In the genomic region with DNA sequence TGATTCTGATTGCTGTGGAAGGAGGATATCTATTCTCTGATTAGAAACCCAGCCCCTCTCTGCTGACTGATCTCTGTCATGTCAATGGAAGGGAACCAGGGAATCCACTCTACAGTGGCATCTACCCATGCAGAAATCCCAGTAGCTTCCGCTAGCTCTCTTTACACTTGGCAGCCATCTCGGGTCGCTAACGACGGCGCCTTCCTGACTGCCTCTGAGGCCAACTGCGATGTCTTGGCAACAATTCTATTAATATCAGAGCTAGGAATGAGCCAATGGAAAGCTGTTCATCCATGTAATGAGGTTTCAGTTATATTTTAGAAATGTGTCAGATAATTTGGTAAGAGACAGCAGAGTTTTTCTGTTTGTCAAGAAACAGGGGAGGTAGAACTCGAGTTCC, we compare ENCODE assay signal across 23 cellular contexts.
DNase-seq lines count a peak whose midpoint lies in the region; TF ChIP-seq lines count a peak whose summit lies in the region.
"Had no signal": no experiment of that assay in that cellular context is flagged by ENCODE, and none has a peak within 500 bp of the region (broad histone marks: within the 10 kb centered on the region; RNA-seq: fewer than 3 reads in every experiment).

No MANE protein-coding gene starts in this region.

- H3K4me3 ChIP-seq in mammary epithelial cell (replicated peaks in 1 of 3; ENCODE audit: insufficient read depth in 1 of 3, low read depth in 2 of 3, low read length in 3 of 3): no peak overlapping the region
- H3K4me3 ChIP-seq: GM12878, GM23338, Peyer's patch had no signal

- no peaks in the 10 kb centered on the region for H4K20me1 ChIP-seq in mammary epithelial cell (ENCODE audit: insufficient read depth, low read length)

- no peak overlapping the region for H3K27ac ChIP-seq in mammary epithelial cell (ENCODE audit: insufficient read depth, low read depth, low read length)
- H3K27ac ChIP-seq: Peyer's patch had no signal

- WGBS in mammary epithelial cell (ENCODE audit: low coverage, missing lambda C conversion rate): 68% methylated on average over 8 of the region's 8 CpGs

- BruUV-seq in mammary epithelial cell (replicated peaks; lab: Mats Ljungman, UMichigan): no TSS peak

- no peak overlapping the region for H3K4me2 ChIP-seq in mammary epithelial cell (ENCODE audit: insufficient read depth, low read depth, low read length)
- H3K4me2 ChIP-seq: GM23338 had no signal

- no peaks in the 10 kb centered on the region for H3K79me2 ChIP-seq in mammary epithelial cell (ENCODE audit: insufficient read depth, low read length)

- no peaks in the 10 kb centered on the region for H3K9me3 ChIP-seq in mammary epithelial cell (replicated peaks; ENCODE audit: insufficient read depth, low read length)
- H3K9me3 ChIP-seq: BE2C, Peyer's patch had no signal

- no peak overlapping the region for H3K9ac ChIP-seq in mammary epithelial cell (ENCODE audit: insufficient read depth, low read length)

- CTCF ChIA-PET in mammary epithelial cell (lab: Charles Lee; ENCODE audit: low non-redundant PET): no interaction called here

- no peak overlapping the region for H2AFZ ChIP-seq in mammary epithelial cell (ENCODE audit: low read depth, low read length)
- H2AFZ ChIP-seq: GM23338 had no signal

- peak; percentile 3 for DNase-seq in COR-L47 (lab: John Stamatoyannopoulos, UW)
- peak; percentile 92 for DNase-seq in G401 (ENCODE audit: low spot score)
- DNase-seq in NCI-H2029 treated with DMSO at 0.1 percent for 48 hours (lab: John Stamatoyannopoulos, UW): peak; percentile 23
- peak; percentile 90 for DNase-seq in cerebellar cortex (ENCODE audit: low spot score)
- DNase-seq in D341Med (ENCODE audit: low spot score): no peak
- DNase-seq in mammary epithelial cell: no peak
- DNase-seq in 8988T: no peak
- DNase-seq: ACHN; BE2C; CD8-positive, alpha-beta memory T cell; GDM1; HCEC 1CT; KBM-7; MV-4-11; NCI-H1417; NCI-H187; NCI-H526 treated with DMSO at 0.1 percent for 48 hours; OCI-M1; Peyer's patch; SHP77 treated with DMSO at 0.1 percent for 48 hours; T-helper 1 cell had no signal

- TF ChIP-seq CTCF in mammary epithelial cell (conservative IDR thresholded peaks at IDR 0.05 in 1 of 2, IDR thresholded peaks at IDR 0.05 in 1 of 2; ENCODE audit: extremely low read depth in 1 of 2, insufficient read depth in 1 of 2, low read depth in 1 of 2, low read length in 2 of 2): no peak

- H3K36me3 ChIP-seq in mammary epithelial cell (ENCODE audit: insufficient read depth, low read length): no peaks in the 10 kb centered on the region
- H3K36me3 ChIP-seq: BE2C, Peyer's patch had no signal

- H3K4me1 ChIP-seq in mammary epithelial cell (ENCODE audit: insufficient read depth, low read length): no peaks in the 10 kb centered on the region
- H3K4me1 ChIP-seq: BE2C had no signal

- in situ Hi-C loops in G401 (cut with HindIII; ENCODE audit: low sequenced_read_pairs): no loop called here
- in situ Hi-C loops in mammary epithelial cell (cut with MboI; ENCODE audit: low sequenced_read_pairs in 2 of 2): no loop called here

- H3K27me3 ChIP-seq in mammary epithelial cell (ENCODE audit: insufficient read depth, low read length): no peaks in the 10 kb centered on the region
- H3K27me3 ChIP-seq: BE2C, Peyer's patch had no signal

- dilution Hi-C loops in mammary epithelial cell (cut with HindIII; ENCODE audit: low sequenced_read_pairs): no loop called here

- intact Hi-C loops in mammary epithelial cell (cut with micrococcal nuclease): no loop called here

Comparison
In these comparisons a context has a peak if more than half of its experiments do, and no peak if none do; other contexts are left out.
1. DNase-seq: peak in COR-L47 (single experiment), G401 (single experiment), NCI-H2029 treated with DMSO at 0.1 percent for 48 hours (single experiment) and cerebellar cortex (single experiment); none in D341Med (single experiment), mammary epithelial cell (single experiment) and 8988T (single experiment).